In the genomic region with DNA sequence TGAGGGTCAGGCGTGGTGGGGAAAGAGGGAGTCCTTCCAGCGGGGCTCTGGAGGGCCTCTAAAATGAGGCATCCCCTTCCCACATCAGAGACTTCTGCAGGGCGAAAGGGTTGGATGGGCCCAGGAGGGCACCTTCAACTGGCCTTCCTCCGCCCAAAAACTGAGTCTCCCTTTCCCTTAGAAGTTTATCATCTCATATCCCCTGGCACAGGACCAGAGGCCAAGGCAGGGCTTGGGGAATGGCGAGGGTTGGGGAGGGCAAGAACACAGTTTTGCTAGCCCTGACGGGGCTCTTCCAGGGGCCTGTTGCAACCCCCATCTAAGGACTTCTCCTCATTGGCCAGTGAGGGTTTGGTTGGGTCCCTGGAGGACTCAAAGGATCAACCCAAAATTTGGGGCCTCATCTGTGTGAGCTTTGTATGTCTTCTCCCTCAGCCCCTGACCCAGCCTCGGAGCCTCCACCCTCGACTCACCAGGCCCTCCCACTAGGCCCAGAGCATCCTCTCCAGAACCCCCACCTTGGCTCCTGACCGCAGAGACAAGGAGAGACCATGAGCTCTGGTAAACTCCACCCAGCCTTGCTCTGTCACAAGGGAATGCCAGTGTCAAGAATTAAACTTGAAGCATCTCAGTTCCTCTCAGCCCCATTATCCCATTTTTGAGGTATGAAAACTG, we compare ENCODE assay signal across 18 cellular contexts. TPM values are rescaled to one million over a fixed set of nuclear protein-coding genes. Genes with fewer than 3 reads are reported as not detected.
DNase-seq lines count a peak whose midpoint lies in the region; ATAC-seq and TF ChIP-seq lines count a peak whose summit lies in the region.
"Had no signal": no experiment of that assay in that cellular context is flagged by ENCODE, and none has a peak within 500 bp of the region (broad histone marks: within the 10 kb centered on the region; RNA-seq: fewer than 3 reads in every experiment).

No MANE protein-coding gene starts in this region.

- no peaks in the 10 kb centered on the region for H3K27me3 Mint-ChIP-seq in nephron (ENCODE audit: low read depth)
- H3K27me3 Mint-ChIP-seq: CD8-positive, alpha-beta memory T cell had no signal

- DNase-seq in cardiac septum (ENCODE audit: low spot score) = peak; percentile 39
- no peak for DNase-seq in left ventricle myocardium superior
- DNase-seq in posterior vena cava (ENCODE audit: low spot score) = peak; percentile 42
- peak; percentile 35 for DNase-seq in upper lobe of right lung
- no peak for DNase-seq in stimulated activated CD4-positive, alpha-beta T cell treated with anti-CD3 and anti-CD28 coated beads, Interleukin-4, amount 100 ng/mL, for 24 hours
- DNase-seq: 8988T; AML-193; CD8-positive, alpha-beta memory T cell; DMS53; H9 had no signal

- no peaks in the 10 kb centered on the region for H3K9me3 ChIP-seq in upper lobe of right lung
- H3K9me3 ChIP-seq: BLaER1 had no signal

- no peak overlapping the region for H3K27ac ChIP-seq in upper lobe of right lung
- H3K27ac ChIP-seq: BLaER1, HL-60 had no signal

- H3K36me3 ChIP-seq in upper lobe of right lung = no peaks in the 10 kb centered on the region

- no peaks in the 10 kb centered on the region for H3K9me3 Mint-ChIP-seq in nephron
- H3K9me3 Mint-ChIP-seq: CD8-positive, alpha-beta memory T cell; GM23338; H9 had no signal

- no peak for ATAC-seq in left ventricle myocardium superior
- ATAC-seq in upper lobe of right lung = no peak
- ATAC-seq in HG02610 (IDR thresholded peaks at IDR 0.05; ENCODE audit: unreplicated experiment) = no peak
- no peak for ATAC-seq in HG03280 (IDR thresholded peaks at IDR 0.05; ENCODE audit: unreplicated experiment)
- ATAC-seq: GM12878, GM23338 had no signal

- H3K4me1 Mint-ChIP-seq in nephron = peaks cover 28% of the 10 kb centered on the region

- intact Hi-C loops in cardiac septum (cut with DNase I) = loop anchor here (5.0 kb wide), 1 partner anchor 89 kb away; no protein-coding TSS in a partner anchor
- intact Hi-C loops in left ventricle myocardium superior (cut with micrococcal nuclease) = no loop called here
- intact Hi-C loops in posterior vena cava (cut with DNase I) = loop anchor here in 1 of 2 donors (5.0 to 10.0 kb wide), 2 partner anchors 39 to 87 kb away; no protein-coding TSS in a partner anchor
- intact Hi-C loops in upper lobe of right lung (cut with DNase I) = no loop called here

- H3K27ac Mint-ChIP-seq in nephron = peak overlapping the region; percentile 76 to 95 (median 93)
- H3K27ac Mint-ChIP-seq: GM23338 had no signal

- no peaks in the 10 kb centered on the region for H3K36me3 Mint-ChIP-seq in nephron (ENCODE audit: low read depth)

- H3K4me3 Mint-ChIP-seq in nephron = no peak overlapping the region
- H3K4me3 Mint-ChIP-seq: CD8-positive, alpha-beta memory T cell; GM23338; H9 had no signal

- no peaks in the 10 kb centered on the region for H3K27me3 ChIP-seq in upper lobe of right lung
- H3K27me3 ChIP-seq: BLaER1 had no signal

- no peak for TF ChIP-seq CTCF in nephron (IDR thresholded peaks at IDR 0.05; ENCODE audit: unreplicated experiment in 3 of 3)
- TF ChIP-seq CTCF in upper lobe of right lung (IDR thresholded peaks at IDR 0.05) = no peak

- peaks cover 8% of the 10 kb centered on the region for H3K4me1 ChIP-seq in upper lobe of right lung

- H3K4me3 ChIP-seq in upper lobe of right lung = no peak overlapping the region
- H3K4me3 ChIP-seq: BLaER1, GM12878, GM23338 had no signal

RNA-seq across cellular contexts. Expression of gene AQP7, which starts 24.1 kb away (rescaled TPM):
- total RNA-seq in cardiac septum (80.4 TPM), left ventricle myocardium superior (173 TPM), posterior vena cava (1 to 10 TPM; 4.6 TPM), upper lobe of right lung (2.4 TPM)
- total RNA-seq: CD8-positive, alpha-beta memory T cell; Daoy; GM12878; GM23338; H9 had no signal

Comparison
In these comparisons a context has a peak if more than half of its experiments do, and no peak if none do; other contexts are left out.
1. DNase-seq: peak in cardiac septum (single experiment), posterior vena cava (single experiment) and upper lobe of right lung (single experiment); none in left ventricle myocardium superior (single experiment) and stimulated activated CD4-positive, alpha-beta T cell treated with anti-CD3 and anti-CD28 coated beads, Interleukin-4, amount 100 ng/mL, for 24 hours (single experiment).
2. RNA of gene AQP7, which starts 24.1 kb away (total RNA-seq): 173 TPM in left ventricle myocardium superior (single experiment) and 80.4 TPM in cardiac septum (single experiment); 4.6 TPM in posterior vena cava and 2.4 TPM in upper lobe of right lung (single experiment); every median in the first group is over 10 times any median in the second.